Comparison of ENCODE assay signal across 19 cellular contexts in genomic region chr12:130351331-130351730, GRCh38. TPM values are rescaled to one million over a fixed set of nuclear protein-coding genes. Genes with fewer than 3 reads are reported as not detected.
DNase-seq lines count a peak whose midpoint lies in the region; ATAC-seq and TF ChIP-seq lines count a peak whose summit lies in the region.
"Had no signal": no experiment of that assay in that cellular context is flagged by ENCODE, and none has a peak within 500 bp of the region (broad histone marks: within the 10 kb centered on the region; RNA-seq: fewer than 3 reads in every experiment).

No MANE protein-coding gene starts in this region.

- intact Hi-C loops in Caco-2 (cut with micrococcal nuclease; ENCODE audit: unreplicated experiment) = no loop called here
- intact Hi-C loops in mucosa of descending colon (cut with DNase I, micrococcal nuclease) = no loop called here
- intact Hi-C loops in right cardiac atrium (cut with DNase I) = no loop called here

- peaks cover 12% of the 10 kb centered on the region for H3K36me3 Mint-ChIP-seq in Caco-2 (ENCODE audit: insufficient read depth, unreplicated experiment)
- H3K36me3 Mint-ChIP-seq: CD8-positive, alpha-beta T cell had no signal

- no TSS peak for BruUV-seq in Caco-2 (replicated peaks; lab: Mats Ljungman, UMichigan)

- CTCF ChIA-PET in Caco-2 (lab: Charles Lee) = no interaction called here

- no peak overlapping the region for H3K27ac ChIP-seq in right cardiac atrium (ENCODE audit: low read length)
- H3K27ac ChIP-seq: SJSA1 had no signal

- H3K9me3 ChIP-seq in Caco-2 (no peaks in the 10 kb centered on the region), mucosa of descending colon (no peaks in the 10 kb centered on the region), right cardiac atrium (ENCODE audit: control insufficient read depth, low read length) (no peaks in the 10 kb centered on the region)
- H3K9me3 ChIP-seq: SJSA1 had no signal

- POLR2A ChIA-PET in Caco-2 (lab: Charles Lee) = no interaction called here

- no peaks in the 10 kb centered on the region for H3K27me3 Mint-ChIP-seq in Caco-2 (ENCODE audit: insufficient read depth, unreplicated experiment)

- peak overlapping the region; percentile 17 for H3K27ac Mint-ChIP-seq in Caco-2 (ENCODE audit: unreplicated experiment)
- H3K27ac Mint-ChIP-seq: CD8-positive, alpha-beta T cell had no signal

- H3K4me1 ChIP-seq in Caco-2 (peaks cover 12% of the 10 kb centered on the region; the same call in 1 of the 2 replicates), mucosa of descending colon (ENCODE audit: low read depth) (no peaks in the 10 kb centered on the region), right cardiac atrium (ENCODE audit: control insufficient read depth, insufficient read depth, low read length) (no peaks in the 10 kb centered on the region)
- H3K4me1 ChIP-seq: SJSA1 had no signal

- WGBS in right cardiac atrium = 77% methylated on average over 5 of the region's 5 CpGs

- DNase-seq in Caco-2 = no peak
- peak; percentile 51 for DNase-seq in NCI-H526 treated with DMSO at 0.1 percent for 48 hours (lab: John Stamatoyannopoulos, UW)
- peak; percentile 71 for DNase-seq in epithelial cell of esophagus (ENCODE audit: low read depth)
- no peak for DNase-seq in mucosa of descending colon
- DNase-seq in SK-N-DZ (ENCODE audit: low spot score) = no peak
- no peak for DNase-seq in right cardiac atrium
- DNase-seq in GDM1 (lab: John Stamatoyannopoulos, UW) = no peak
- DNase-seq: 8988T; C1 segment of cervical spinal cord; CD8-positive, alpha-beta T cell; EL; NCI-H1092; NCI-H1436; NCI-H187 treated with DMSO at 0.1 percent for 48 hours; NCI-H748 treated with DMSO at 0.1 percent for 48 hours had no signal

- peaks cover 13% of the 10 kb centered on the region for H3K4me1 Mint-ChIP-seq in Caco-2 (ENCODE audit: low read depth, unreplicated experiment)

- H3K4me3 ChIP-seq in Caco-2 (ENCODE audit: low read depth, low read length) (no peak overlapping the region), epithelial cell of esophagus (ENCODE audit: low read length) (no peak overlapping the region), mucosa of descending colon (no peak overlapping the region), right cardiac atrium (ENCODE audit: low read length) (no peak overlapping the region)
- H3K4me3 ChIP-seq: SJSA1 had no signal

- TF ChIP-seq CTCF in Caco-2 (IDR thresholded peaks at IDR 0.05; ENCODE audit: insufficient read depth in 1 of 2, low read depth in 1 of 2, low read length in 1 of 2, severe bottlenecking in 1 of 2, unreplicated experiment in 1 of 2) = no peak
- no peak for TF ChIP-seq CTCF in epithelial cell of esophagus (IDR thresholded peaks at IDR 0.05; ENCODE audit: insufficient read depth, low read depth, low read length, missing control alignments)
- TF ChIP-seq CTCF in mucosa of descending colon (IDR thresholded peaks at IDR 0.05) = no peak

- H3K36me3 ChIP-seq in Caco-2 (ENCODE audit: control insufficient read depth, insufficient read depth, low read length) = no peaks in the 10 kb centered on the region
- no peaks in the 10 kb centered on the region for H3K36me3 ChIP-seq in mucosa of descending colon (ENCODE audit: low read depth)
- H3K36me3 ChIP-seq: SJSA1 had no signal

- ATAC-seq in mucosa of descending colon (peak; percentile 14), right cardiac atrium (no peak)
- ATAC-seq: CD8-positive, alpha-beta T cell; Panc1; Right ventricle myocardium inferior had no signal

- no peaks in the 10 kb centered on the region for H3K9me3 Mint-ChIP-seq in Caco-2 (ENCODE audit: unreplicated experiment)

- H3K27me3 ChIP-seq in Caco-2 (replicated peaks; ENCODE audit: control insufficient read depth, insufficient read depth, low read length) (no peaks in the 10 kb centered on the region), right cardiac atrium (ENCODE audit: control insufficient read depth, insufficient read depth) (no peaks in the 10 kb centered on the region)
- H3K27me3 ChIP-seq: SJSA1 had no signal

- H3K4me3 Mint-ChIP-seq in Caco-2 (ENCODE audit: unreplicated experiment) = peak overlapping the region; percentile 7
- H3K4me3 Mint-ChIP-seq: CD8-positive, alpha-beta T cell had no signal

RNA-seq across cellular contexts. Expression of gene PIWIL1, which starts 13.6 kb away (rescaled TPM):
- total RNA-seq in Caco-2 (2022) = 5.1 and 5.3 TPM in 2 replicates
- under 1 TPM in 1 of 3 donors, not detected in 2; 0.23 TPM for total RNA-seq in mucosa of descending colon
- 0.14 and 0.44 TPM in 2 replicates for polyA plus RNA-seq in SK-N-DZ (2014; cell fraction: cytosol; rRNA removed)
- 0.15 and 0.18 TPM in 2 replicates for polyA plus RNA-seq in SK-N-DZ (2014; cell fraction: nucleus; rRNA removed)
- total RNA-seq in right cardiac atrium = not detected
- polyA plus RNA-seq in right cardiac atrium = not detected
- total RNA-seq: CD8-positive, alpha-beta T cell; LHCN-M2; Right ventricle myocardium inferior; SJSA1 had no signal

Comparison
In these comparisons a context has a peak if more than half of its experiments do, and no peak if none do; other contexts are left out.
1. DNase-seq: peak in NCI-H526 treated with DMSO at 0.1 percent for 48 hours (single experiment) and epithelial cell of esophagus (single experiment); none in Caco-2 (0 of 2), mucosa of descending colon (0 of 3), SK-N-DZ (single experiment), right cardiac atrium (0 of 3) and GDM1 (single experiment).